1 cellular context compared by ENCODE assay signal in the genomic region with DNA sequence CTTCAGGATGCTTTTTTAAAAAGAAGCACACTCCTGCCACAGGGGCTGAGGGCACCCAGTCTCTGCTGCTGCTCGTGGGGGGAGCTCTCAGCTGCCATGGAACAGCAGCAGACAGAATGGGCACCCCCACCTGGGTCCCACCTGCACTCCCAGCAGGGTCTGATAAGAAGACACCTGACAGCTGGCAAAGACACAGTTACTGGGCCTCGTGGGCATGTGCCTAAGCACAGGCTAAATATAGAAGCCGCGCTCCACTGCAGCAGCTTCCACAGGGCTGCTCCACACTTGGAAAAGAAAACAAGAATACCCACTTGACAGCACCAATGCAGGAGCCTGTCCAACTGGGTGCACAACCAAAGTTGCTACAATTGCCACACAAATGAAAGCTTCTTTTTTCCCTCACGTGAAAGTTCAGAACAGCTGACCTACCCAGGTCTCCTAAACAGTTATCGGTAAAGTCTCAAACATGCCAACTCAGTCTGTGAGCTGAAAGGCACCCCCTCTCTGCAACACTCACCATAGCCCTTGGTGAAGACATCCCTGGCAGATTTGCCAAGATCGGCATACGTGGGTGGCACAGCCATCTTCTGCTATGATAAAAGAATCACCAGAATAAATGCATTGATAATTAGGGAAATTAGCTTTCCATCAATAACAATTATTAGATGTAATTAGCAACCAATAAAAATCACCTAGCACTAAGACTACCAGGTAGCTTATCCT.
TF ChIP-seq lines count a peak whose summit lies in the region.

No MANE protein-coding gene starts in this region.

TF ChIP-seq in SK-N-SH treated with all-trans-retinoic acid at 6 μM for 48 hours, 23 proteins besides CTCF, POLR2A, EP300 and RAD21 (continued from another document):
- TF ChIP-seq RARB (CRISPR knock-in tag; IDR thresholded peaks at IDR 0.05) (no peak), ZNF565 (CRISPR knock-in tag; conservative IDR thresholded peaks at IDR 0.05; ENCODE audit: low read depth) (no peak), GLIS3 (CRISPR knock-in tag; IDR thresholded peaks at IDR 0.05) (no peak), ISL1 (CRISPR knock-in tag; IDR thresholded peaks at IDR 0.05) (no peak)
- TF ChIP-seq, protein P1, sequence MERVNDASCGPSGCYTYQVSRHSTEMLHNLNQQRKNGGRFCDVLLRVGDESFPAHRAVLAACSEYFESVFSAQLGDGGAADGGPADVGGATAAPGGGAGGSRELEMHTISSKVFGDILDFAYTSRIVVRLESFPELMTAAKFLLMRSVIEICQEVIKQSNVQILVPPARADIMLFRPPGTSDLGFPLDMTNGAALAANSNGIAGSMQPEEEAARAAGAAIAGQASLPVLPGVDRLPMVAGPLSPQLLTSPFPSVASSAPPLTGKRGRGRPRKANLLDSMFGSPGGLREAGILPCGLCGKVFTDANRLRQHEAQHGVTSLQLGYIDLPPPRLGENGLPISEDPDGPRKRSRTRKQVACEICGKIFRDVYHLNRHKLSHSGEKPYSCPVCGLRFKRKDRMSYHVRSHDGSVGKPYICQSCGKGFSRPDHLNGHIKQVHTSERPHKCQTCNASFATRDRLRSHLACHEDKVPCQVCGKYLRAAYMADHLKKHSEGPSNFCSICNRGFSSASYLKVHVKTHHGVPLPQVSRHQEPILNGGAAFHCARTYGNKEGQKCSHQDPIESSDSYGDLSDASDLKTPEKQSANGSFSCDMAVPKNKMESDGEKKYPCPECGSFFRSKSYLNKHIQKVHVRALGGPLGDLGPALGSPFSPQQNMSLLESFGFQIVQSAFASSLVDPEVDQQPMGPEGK (CRISPR knock-in tag; IDR thresholded peaks at IDR 0.05; ENCODE audit: borderline replicate concordance): no peak
